In the genomic region with DNA sequence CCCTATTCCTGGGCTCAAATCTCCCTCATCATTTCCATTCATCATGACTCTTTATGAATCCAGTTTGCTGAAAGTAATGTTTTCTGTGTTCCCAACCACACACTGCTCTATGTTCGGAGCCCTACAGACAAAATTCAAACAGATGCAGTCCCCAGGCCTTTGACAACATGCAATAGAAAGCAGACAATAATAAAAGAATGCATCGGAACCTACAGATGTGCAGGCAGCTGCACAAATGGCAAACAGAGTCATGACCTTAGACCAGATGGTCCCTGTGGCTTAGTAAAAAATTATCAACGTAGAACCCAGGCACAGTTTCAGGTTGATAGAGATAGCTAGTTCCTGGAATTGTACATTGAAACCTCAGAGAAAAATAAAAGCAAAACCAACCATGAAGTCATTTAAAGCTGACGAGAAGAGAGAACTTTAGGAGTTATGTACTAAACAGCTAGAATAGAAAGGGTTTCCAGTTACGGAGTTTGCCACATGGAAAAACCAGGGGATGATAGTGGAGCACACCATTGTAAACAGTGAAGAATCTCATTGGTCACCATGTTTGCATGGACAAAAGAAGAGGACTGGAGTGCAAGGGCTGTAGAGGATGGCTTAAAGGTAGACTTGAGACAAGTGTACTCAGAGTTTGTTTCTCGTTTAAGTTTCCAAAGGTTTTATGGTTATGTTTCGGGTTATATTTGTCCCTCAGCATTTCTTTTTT, we compare ENCODE assay signal across 10 cellular contexts. TPM values are rescaled to one million over a fixed set of nuclear protein-coding genes. Genes with fewer than 3 reads are reported as not detected.
DNase-seq lines count a peak whose midpoint lies in the region; ATAC-seq and TF ChIP-seq lines count a peak whose summit lies in the region.
"Had no signal": no experiment of that assay in that cellular context is flagged by ENCODE, and none has a peak within 500 bp of the region (broad histone marks: within the 10 kb centered on the region; RNA-seq: fewer than 3 reads in every experiment).

No MANE protein-coding gene starts in this region.

- peak; percentile 83 for ATAC-seq in HG02798 (IDR thresholded peaks at IDR 0.05; ENCODE audit: poor library complexity, unreplicated experiment)
- peak; percentile 80 for ATAC-seq in stimulated activated memory B cell treated with anti-CD40 and anti-IgM and Interleukin-4, amounts not matched to agents 10 μg/mL and 1 μg/mL and 100 μg/mL, for 72 hours

- intact Hi-C loops in dorsolateral prefrontal cortex (cut with DNase I) = no loop called here

- no peaks in the 10 kb centered on the region for H3K27me3 ChIP-seq in dorsolateral prefrontal cortex

- H3K4me3 ChIP-seq in dorsolateral prefrontal cortex = no peak overlapping the region

- no peaks in the 10 kb centered on the region for H3K27me3 Mint-ChIP-seq in stimulated activated memory B cell treated with anti-CD40 and anti-IgM and Interleukin-4, amounts not matched to agents 10 μg/mL and 1 μg/mL and 100 μg/mL, for 72 hours

- H3K4me1 Mint-ChIP-seq in stimulated activated memory B cell treated with anti-CD40 and anti-IgM and Interleukin-4, amounts not matched to agents 10 μg/mL and 1 μg/mL and 100 μg/mL, for 72 hours = peaks cover 45% of the 10 kb centered on the region

- H3K4me3 Mint-ChIP-seq in stimulated activated memory B cell treated with anti-CD40 and anti-IgM and Interleukin-4, amounts not matched to agents 10 μg/mL and 1 μg/mL and 100 μg/mL, for 72 hours = peak overlapping the region; percentile 34
- H3K4me3 Mint-ChIP-seq: neural crest cell had no signal

- H3K9me3 Mint-ChIP-seq in stimulated activated memory B cell treated with anti-CD40 and anti-IgM and Interleukin-4, amounts not matched to agents 10 μg/mL and 1 μg/mL and 100 μg/mL, for 72 hours = peaks cover 2% of the 10 kb centered on the region
- H3K9me3 Mint-ChIP-seq: neural crest cell had no signal

- H3K27ac Mint-ChIP-seq in stimulated activated memory B cell treated with anti-CD40 and anti-IgM and Interleukin-4, amounts not matched to agents 10 μg/mL and 1 μg/mL and 100 μg/mL, for 72 hours = peak overlapping the region; percentile 88

- peak; percentile 67 for DNase-seq in activated CD8-positive, alpha-beta memory T cell treated with anti-CD3 and anti-CD28 coated beads for 24 hours
- no peak for DNase-seq in activated CD8-positive, alpha-beta memory T cell treated with anti-CD3 and anti-CD28 coated beads, Interleukin-2, amount 50 U/mL, for 4 hours
- peak; percentile 94 for DNase-seq in OCI-M1 (lab: John Stamatoyannopoulos, UW)
- DNase-seq in dorsolateral prefrontal cortex = no peak
- no peak for DNase-seq in NOMO-1 (lab: John Stamatoyannopoulos, UW; ENCODE audit: unreplicated experiment in 2 of 2)
- DNase-seq in foreskin melanocyte = no peak
- DNase-seq: NK-92 treated with Interleukin-12 subunit alpha and Interleukin-12 subunit beta, amount 100 ng/mL, for 24 hours had no signal

- no peak for TF ChIP-seq CTCF in dorsolateral prefrontal cortex (IDR thresholded peaks at IDR 0.05 in 54 of 56, conservative IDR thresholded peaks at IDR 0.05 in 2 of 56; ENCODE audit: low read depth in 1 of 56, partially characterized antibody in 56 of 56)

- no peak overlapping the region for H3K27ac ChIP-seq in dorsolateral prefrontal cortex

- H3K36me3 Mint-ChIP-seq in stimulated activated memory B cell treated with anti-CD40 and anti-IgM and Interleukin-4, amounts not matched to agents 10 μg/mL and 1 μg/mL and 100 μg/mL, for 72 hours = peaks cover 5% of the 10 kb centered on the region

RNA-seq across cellular contexts. Expression of gene ACVR1, which starts 23.2 kb away (rescaled TPM):
- 10 to 100 TPM; 12.1 to 49.9 (median 22.3) TPM for total RNA-seq in dorsolateral prefrontal cortex

Comparison
In these comparisons a context has a peak if more than half of its experiments do, and no peak if none do; other contexts are left out.
1. DNase-seq: peak in activated CD8-positive, alpha-beta memory T cell treated with anti-CD3 and anti-CD28 coated beads for 24 hours (single experiment) and OCI-M1 (single experiment); none in activated CD8-positive, alpha-beta memory T cell treated with anti-CD3 and anti-CD28 coated beads, Interleukin-2, amount 50 U/mL, for 4 hours (single experiment), dorsolateral prefrontal cortex (0 of 10), NOMO-1 (0 of 2) and foreskin melanocyte (single experiment).